In the genomic region with DNA sequence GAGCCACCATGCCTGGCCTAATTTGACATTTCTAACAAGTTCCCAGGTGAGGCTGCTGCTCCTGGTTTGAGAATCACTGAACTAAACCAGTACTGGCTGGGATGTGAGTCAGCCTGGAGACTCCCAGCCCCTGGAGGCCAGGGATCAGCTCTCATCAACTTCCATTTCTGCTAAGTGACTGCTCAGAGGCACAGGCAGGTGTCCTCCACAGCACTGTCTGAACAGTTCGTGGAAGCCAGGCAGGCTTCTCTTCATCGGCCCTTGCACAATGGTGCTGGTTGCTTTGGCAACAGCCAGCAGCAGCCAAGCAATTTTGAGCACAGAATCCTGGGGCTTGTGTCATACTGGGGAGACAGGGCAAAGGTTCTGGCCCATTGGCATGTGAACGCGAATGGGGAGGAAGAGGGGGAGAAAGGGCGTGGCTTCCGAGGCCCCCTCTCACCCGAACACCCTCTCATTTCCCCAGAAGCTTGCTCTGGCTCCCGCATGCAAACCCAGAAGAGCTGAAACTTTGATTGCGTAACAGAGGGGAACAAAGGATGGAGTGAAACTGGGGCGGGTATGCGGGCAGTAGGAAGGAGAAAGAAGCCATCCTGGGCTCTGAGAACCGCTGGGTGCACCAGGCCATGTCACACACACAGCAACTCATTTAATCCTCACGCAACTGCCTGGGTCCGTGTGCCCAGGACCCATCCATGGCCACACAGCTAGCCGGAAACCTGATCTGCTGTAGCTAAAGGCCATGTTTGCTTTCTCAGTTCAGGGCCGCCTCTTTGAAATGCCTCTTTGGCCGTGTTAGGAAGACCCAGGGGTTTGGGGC, we compare ENCODE assay signal across 9 cellular contexts. TPM values are rescaled to one million over a fixed set of nuclear protein-coding genes. Genes with fewer than 3 reads are reported as not detected.
DNase-seq lines count a peak whose midpoint lies in the region; ATAC-seq and TF ChIP-seq lines count a peak whose summit lies in the region.
"Had no signal": no experiment of that assay in that cellular context is flagged by ENCODE, and none has a peak within 500 bp of the region (broad histone marks: within the 10 kb centered on the region; RNA-seq: fewer than 3 reads in every experiment).

No MANE protein-coding gene starts in this region.

- H4K20me1 ChIP-seq in PC-9 (ENCODE audit: insufficient read depth): no peaks in the 10 kb centered on the region
- no peaks in the 10 kb centered on the region for H4K20me1 ChIP-seq in neural cell (ENCODE audit: insufficient read depth)

- H3K9me2 ChIP-seq in PC-9 (ENCODE audit: insufficient read depth) (no peaks in the 10 kb centered on the region), neural cell (ENCODE audit: insufficient read depth, low read length) (no peaks in the 10 kb centered on the region)

- no peak overlapping the region for H2AFZ ChIP-seq in PC-9
- peak overlapping the region; percentile 92 for H2AFZ ChIP-seq in neural cell (ENCODE audit: low read depth, low read length)

- H3K36me3 ChIP-seq in HUES48 (ENCODE audit: control insufficient read depth, insufficient read depth, low read length): no peaks in the 10 kb centered on the region
- H3K36me3 ChIP-seq in PC-9 (ENCODE audit: low read depth): no peaks in the 10 kb centered on the region
- no peaks in the 10 kb centered on the region for H3K36me3 ChIP-seq in neural cell (ENCODE audit: insufficient read depth, low read length)

- H3K4me1 ChIP-seq in HUES48 (ENCODE audit: control insufficient read depth, insufficient read depth, low read length) (peaks cover 7% of the 10 kb centered on the region; the same call in 1 of the 2 replicates), PC-9 (replicated peaks; ENCODE audit: insufficient read depth) (peaks cover 17% of the 10 kb centered on the region)

- CTCF ChIA-PET in PC-9 (lab: Charles Lee): no interaction called here

- peak overlapping the region; percentile 9 for H3K27ac ChIP-seq in HUES48 (ENCODE audit: low read depth, low read length)
- H3K27ac ChIP-seq in PC-9: peak overlapping the region; percentile 56
- peak overlapping the region; percentile 89 for H3K27ac ChIP-seq in neural cell (ENCODE audit: low read length)

- BruUV-seq in PC-9 (replicated peaks; lab: Mats Ljungman, UMichigan): no TSS peak

- POLR2A ChIA-PET in PC-9 (lab: Charles Lee; ENCODE audit: unreplicated experiment): interaction anchor here (0.6 to 0.7 kb wide), 2 partner anchors 10 to 75 kb away, joined by 3 to 6 read pairs; no protein-coding TSS in a partner anchor

- peak; percentile 77 to 92 for DNase-seq in PC-9
- DNase-seq in fibroblast of peridontal ligament (ENCODE audit: extremely low read depth): peak; percentile 81
- DNase-seq in T-helper 9 cell: no peak
- DNase-seq: naive B cell had no signal

- H3K4me3 ChIP-seq in HUES48 (ENCODE audit: low read depth, low read length) (no peak overlapping the region), PC-9 (no peak overlapping the region), neural cell (ENCODE audit: low read length) (peak overlapping the region; percentile 17)

- ATAC-seq in HG03520 (IDR thresholded peaks at IDR 0.05; ENCODE audit: unreplicated experiment) (no peak), GM21526 (IDR thresholded peaks at IDR 0.05; ENCODE audit: low FRiP score, unreplicated experiment) (no peak), HG02798 (IDR thresholded peaks at IDR 0.05; ENCODE audit: poor library complexity, unreplicated experiment) (no peak)

- intact Hi-C loops in PC-9 (cut with micrococcal nuclease; ENCODE audit: unreplicated experiment): no loop called here

- TF ChIP-seq RAD21 in neural cell (conservative IDR thresholded peaks at IDR 0.05): peak; percentile 43

- TF ChIP-seq CTCF in PC-9 (conservative IDR thresholded peaks at IDR 0.05) (no peak), neural cell (IDR thresholded peaks at IDR 0.05; ENCODE audit: poor library complexity, severe bottlenecking) (peak; percentile 23)

- peaks cover 13% of the 10 kb centered on the region for H3F3A ChIP-seq in PC-9 (ENCODE audit: insufficient read depth, low read depth)
- H3F3A ChIP-seq in neural cell (ENCODE audit: insufficient read depth, low read length, poor library complexity, severe bottlenecking): no peaks in the 10 kb centered on the region

- H3K79me2 ChIP-seq in PC-9 (ENCODE audit: low read depth) (no peaks in the 10 kb centered on the region), neural cell (replicated peaks; ENCODE audit: insufficient read depth, low read length) (no peaks in the 10 kb centered on the region)

- H3K4me2 ChIP-seq in PC-9 (peak overlapping the region; percentile 28), neural cell (ENCODE audit: low read length) (peak overlapping the region; percentile 48)

- H3K9me3 ChIP-seq in HUES48 (ENCODE audit: control insufficient read depth, insufficient read depth, low read length): no peaks in the 10 kb centered on the region
- H3K9me3 ChIP-seq in PC-9 (ENCODE audit: insufficient read depth, low read depth): no peaks in the 10 kb centered on the region
- H3K9me3 ChIP-seq in neural cell (ENCODE audit: low read length): no peaks in the 10 kb centered on the region

- no peak overlapping the region for H3K9ac ChIP-seq in HUES48 (ENCODE audit: low read depth, low read length)
- H3K9ac ChIP-seq in neural cell (ENCODE audit: low read length): peak overlapping the region; percentile 61

- H3K27me3 ChIP-seq in HUES48 (ENCODE audit: control insufficient read depth, insufficient read depth, low read length) (no peaks in the 10 kb centered on the region), PC-9 (ENCODE audit: insufficient read depth, low read depth) (no peaks in the 10 kb centered on the region), neural cell (ENCODE audit: insufficient read depth, low read depth, low read length) (no peaks in the 10 kb centered on the region)

- peak; percentile 71 for TF ChIP-seq EP300 in neural cell (conservative IDR thresholded peaks at IDR 0.05; ENCODE audit: poor library complexity, severe bottlenecking)

TF ChIP-seq in neural cell, 6 proteins besides CTCF, POLR2A, EP300 and RAD21:
- TF ChIP-seq MXI1 (conservative IDR thresholded peaks at IDR 0.05; ENCODE audit: poor library complexity, severe bottlenecking) (no peak), TAF1 (IDR thresholded peaks at IDR 0.05; ENCODE audit: low read depth) (no peak), SMC3 (conservative IDR thresholded peaks at IDR 0.05; ENCODE audit: poor library complexity) (peak; percentile 60), POLR2AphosphoS5 (IDR thresholded peaks at IDR 0.05) (peak; percentile 79), EZH2 (IDR thresholded peaks at IDR 0.05; ENCODE audit: borderline replicate concordance, insufficient read depth, low read length, poor library complexity, severe bottlenecking) (no peak)
- TF ChIP-seq, protein P1, sequence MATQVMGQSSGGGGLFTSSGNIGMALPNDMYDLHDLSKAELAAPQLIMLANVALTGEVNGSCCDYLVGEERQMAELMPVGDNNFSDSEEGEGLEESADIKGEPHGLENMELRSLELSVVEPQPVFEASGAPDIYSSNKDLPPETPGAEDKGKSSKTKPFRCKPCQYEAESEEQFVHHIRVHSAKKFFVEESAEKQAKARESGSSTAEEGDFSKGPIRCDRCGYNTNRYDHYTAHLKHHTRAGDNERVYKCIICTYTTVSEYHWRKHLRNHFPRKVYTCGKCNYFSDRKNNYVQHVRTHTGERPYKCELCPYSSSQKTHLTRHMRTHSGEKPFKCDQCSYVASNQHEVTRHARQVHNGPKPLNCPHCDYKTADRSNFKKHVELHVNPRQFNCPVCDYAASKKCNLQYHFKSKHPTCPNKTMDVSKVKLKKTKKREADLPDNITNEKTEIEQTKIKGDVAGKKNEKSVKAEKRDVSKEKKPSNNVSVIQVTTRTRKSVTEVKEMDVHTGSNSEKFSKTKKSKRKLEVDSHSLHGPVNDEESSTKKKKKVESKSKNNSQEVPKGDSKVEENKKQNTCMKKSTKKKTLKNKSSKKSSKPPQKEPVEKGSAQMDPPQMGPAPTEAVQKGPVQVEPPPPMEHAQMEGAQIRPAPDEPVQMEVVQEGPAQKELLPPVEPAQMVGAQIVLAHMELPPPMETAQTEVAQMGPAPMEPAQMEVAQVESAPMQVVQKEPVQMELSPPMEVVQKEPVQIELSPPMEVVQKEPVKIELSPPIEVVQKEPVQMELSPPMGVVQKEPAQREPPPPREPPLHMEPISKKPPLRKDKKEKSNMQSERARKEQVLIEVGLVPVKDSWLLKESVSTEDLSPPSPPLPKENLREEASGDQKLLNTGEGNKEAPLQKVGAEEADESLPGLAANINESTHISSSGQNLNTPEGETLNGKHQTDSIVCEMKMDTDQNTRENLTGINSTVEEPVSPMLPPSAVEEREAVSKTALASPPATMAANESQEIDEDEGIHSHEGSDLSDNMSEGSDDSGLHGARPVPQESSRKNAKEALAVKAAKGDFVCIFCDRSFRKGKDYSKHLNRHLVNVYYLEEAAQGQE (IDR thresholded peaks at IDR 0.05; ENCODE audit: borderline replicate concordance): peak; percentile 88

RNA-seq across cellular contexts. Expression of a gene that starts 9.0 kb away (rescaled TPM):
- 151 and 205 TPM in 2 replicates for total RNA-seq in PC-9 (2021)
- 61.2 and 90.9 TPM in 2 replicates for polyA plus RNA-seq in neural cell
- polyA minus RNA-seq in neural cell: 78.3 and 103 TPM in 2 replicates

RNA-seq across cellular contexts. Expression of a gene that starts 27.2 kb away (rescaled TPM):
- total RNA-seq in PC-9 (2021): 71.7 and 75.6 TPM in 2 replicates
- 76.4 and 82.1 TPM in 2 replicates for polyA plus RNA-seq in neural cell
- polyA minus RNA-seq in neural cell: 76.4 and 85.5 TPM in 2 replicates

Comparison
In these comparisons a context has a peak if more than half of its experiments do, and no peak if none do; other contexts are left out.
1. H3K27ac ChIP-seq: peak in every context shown above with its lines; median percentile 89 in neural cell; 56 in PC-9; 9 in HUES48.